Comparison of ENCODE assay signal across 16 cellular contexts in genomic region chr20:9028419-9028818, GRCh38. TPM values are rescaled to one million over a fixed set of nuclear protein-coding genes. Genes with fewer than 3 reads are reported as not detected.
"Had no signal": no experiment of that assay in that cellular context is flagged by ENCODE, and none has a peak within 500 bp of the region (broad histone marks: within the 10 kb centered on the region; RNA-seq: fewer than 3 reads in every experiment).

No MANE protein-coding gene starts in this region.

- ATAC-seq: naive thymus-derived CD8-positive, alpha-beta T cell; pancreas; right lobe of liver; stimulated activated effector memory CD8-positive, alpha-beta T cell treated with anti-CD3 and anti-CD28 coated beads, Interleukin-12 subunit alpha, Interleukin-12 subunit beta, amount 100 ng/mL, for 72 hours had no signal

- H3K4me3 ChIP-seq: colonic mucosa, hepatocyte, pancreas, right lobe of liver, smooth muscle cell, testis had no signal

- DNase-seq: activated CD4-positive, alpha-beta T cell treated with anti-CD3 and anti-CD28 coated beads, Interleukin-2, amount 50 U/mL, for 4 hours; activated naive CD8-positive, alpha-beta T cell treated with anti-CD3 and anti-CD28 coated beads for 36 hours; amniotic stem cell; central memory CD4-positive, alpha-beta T cell; colonic mucosa; erythroblast; naive thymus-derived CD8-positive, alpha-beta T cell; pancreas; right lobe of liver; stimulated activated CD4-positive, alpha-beta T cell treated with anti-CD3 and anti-CD28 coated beads, Interleukin-4, amount 100 ng/mL, for 1 hour; testis had no signal

RNA-seq across cellular contexts. Expression of gene PLCB4, which starts 40.5 kb away (rescaled TPM):
- total RNA-seq: activated CD8-positive, alpha-beta memory T cell treated with anti-CD3 and anti-CD28 coated beads for 36 hours; activated naive CD8-positive, alpha-beta T cell treated with anti-CD3 and anti-CD28 coated beads for 36 hours; activated T-helper 1 cell treated with anti-CD3 and anti-CD28 coated beads, Interleukin-12 subunit alpha, Interleukin-12 subunit beta, Interleukin-2, Interleukin-4 antibody, amounts not matched to agents 30 ng/mL and 10 ng/mL and 1 ng/mL, durations not matched to agents 14 hours and 24 hours and 36 hours; naive thymus-derived CD8-positive, alpha-beta T cell had no signal
